Comparison of ENCODE assay signal across 19 cellular contexts in the genomic region with DNA sequence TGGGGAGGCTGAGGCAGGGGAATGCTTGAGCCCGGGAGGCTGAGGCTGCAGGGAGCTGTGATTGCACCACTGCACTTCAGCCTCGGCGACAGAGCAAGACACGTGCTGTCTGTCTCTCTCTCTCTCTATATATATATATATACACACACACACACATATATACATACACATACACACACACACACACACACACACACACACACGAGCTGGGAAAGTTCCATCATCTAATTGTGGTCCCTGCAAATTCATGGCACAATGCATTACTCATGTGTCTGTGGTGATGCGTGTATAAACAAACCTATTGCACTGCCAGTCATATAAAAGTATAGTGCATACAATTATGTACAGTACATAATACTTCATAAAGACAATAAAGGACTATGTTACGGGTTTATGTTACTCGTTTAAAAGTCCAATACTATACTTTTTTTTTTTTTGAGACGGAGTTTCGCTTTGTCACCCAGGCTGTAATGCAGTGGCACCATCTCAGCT. TPM values are rescaled to one million over a fixed set of nuclear protein-coding genes. Genes with fewer than 3 reads are reported as not detected.
DNase-seq lines count a peak whose midpoint lies in the region; ATAC-seq and TF ChIP-seq lines count a peak whose summit lies in the region.
"Had no signal": no experiment of that assay in that cellular context is flagged by ENCODE, and none has a peak within 500 bp of the region (broad histone marks: within the 10 kb centered on the region; RNA-seq: fewer than 3 reads in every experiment).

No MANE protein-coding gene starts in this region.

- H4K8ac ChIP-seq in mesenchymal stem cell (ENCODE audit: low read length), result no peak overlapping the region

- H3K27ac Mint-ChIP-seq in CD8-positive, alpha-beta T cell, result peak overlapping the region; percentile 60

- no peak for TF ChIP-seq CTCF in CD8-positive, alpha-beta T cell (IDR thresholded peaks at IDR 0.05)
- TF ChIP-seq CTCF in HEK293 (tag by site-specific recombination; IDR thresholded peaks at IDR 0.05), result no peak
- TF ChIP-seq CTCF in epithelial cell of esophagus (IDR thresholded peaks at IDR 0.05; ENCODE audit: insufficient read depth, low read depth, low read length, missing control alignments), result no peak

- no peak overlapping the region for H3K14ac ChIP-seq in mesenchymal stem cell (ENCODE audit: low read length in 2 of 2)

- CTCF ChIA-PET in CD8-positive, alpha-beta T cell (lab: Charles Lee), result no interaction called here
- CTCF ChIA-PET in HEK293 (lab: Yijun Ruan, JAX), result no interaction called here

- H3K4me2 ChIP-seq in mesenchymal stem cell (ENCODE audit: low read length, poor library complexity, severe bottlenecking), result no peak overlapping the region
- H3K4me2 ChIP-seq: A549; BLaER1 treated with 17β-estradiol and CSF1 and Interleukin-3, amounts not matched to agents 10 nM and 100 nM had no signal

- H3K36me3 Mint-ChIP-seq in CD8-positive, alpha-beta T cell, result peaks cover 56% of the 10 kb centered on the region

- no peak overlapping the region for H2AK5ac ChIP-seq in mesenchymal stem cell (ENCODE audit: low read length, severe bottlenecking)

- H2BK5ac ChIP-seq in mesenchymal stem cell (ENCODE audit: low read depth, low read length, poor library complexity, severe bottlenecking), result no peak overlapping the region

- no peak for DNase-seq in CD8-positive, alpha-beta T cell
- DNase-seq in epithelial cell of esophagus (ENCODE audit: low read depth) (peak; percentile 40), mesenchymal stem cell (peak; percentile 33), MV-4-11 (lab: John Stamatoyannopoulos, UW) (no peak), T-helper 1 cell (no peak), NOMO-1 treated with DMSO at 0.1 percent for 48 hours (lab: John Stamatoyannopoulos, UW; ENCODE audit: unreplicated experiment) (no peak)
- DNase-seq: COR-L47, EL, GOT3, NCI-H1436, NCI-H2029 treated with DMSO at 0.1 percent for 48 hours, NCI-H2171 treated with DMSO at 0.1 percent for 48 hours, NCI-H446 treated with DMSO at 0.1 percent for 48 hours, NCI-H748 treated with DMSO at 0.1 percent for 48 hours had no signal

- no peak overlapping the region for H3K27ac ChIP-seq in CD8-positive, alpha-beta T cell (ENCODE audit: low read depth, low read length)
- H3K27ac ChIP-seq in HEK293 (ENCODE audit: extremely low read depth, low read depth, low read length) (no peak overlapping the region), mesenchymal stem cell (ENCODE audit: low read length, poor library complexity, severe bottlenecking) (no peak overlapping the region)
- H3K27ac ChIP-seq: A549; BLaER1 treated with 17β-estradiol and CSF1 and Interleukin-3, amounts not matched to agents 10 nM and 100 nM; SJSA1 had no signal

- no peak overlapping the region for H2BK120ac ChIP-seq in mesenchymal stem cell (ENCODE audit: low read depth, low read length)

- no peak overlapping the region for H3K4me3 ChIP-seq in CD8-positive, alpha-beta T cell (ENCODE audit: low read depth, low read length)
- H3K4me3 ChIP-seq in HEK293 (ENCODE audit: low read depth, low read length) (no peak overlapping the region), epithelial cell of esophagus (ENCODE audit: low read length) (no peak overlapping the region), mesenchymal stem cell (ENCODE audit: insufficient read depth in 1 of 2, low read depth in 1 of 2, low read length in 2 of 2) (no peak overlapping the region)
- H3K4me3 ChIP-seq: A549; BLaER1 treated with 17β-estradiol and CSF1 and Interleukin-3, amounts not matched to agents 10 nM and 100 nM; SJSA1 had no signal

- H3K27me3 Mint-ChIP-seq in CD8-positive, alpha-beta T cell (ENCODE audit: low read depth), result no peaks in the 10 kb centered on the region

- no peak overlapping the region for H3K18ac ChIP-seq in mesenchymal stem cell (ENCODE audit: low read depth in 1 of 2, low read length in 2 of 2)

- WGBS in mesenchymal stem cell, result 92% methylated on average over 9 of the region's 10 CpGs

- H3K9me3 ChIP-seq in CD8-positive, alpha-beta T cell (ENCODE audit: low read length), result no peaks in the 10 kb centered on the region
- H3K9me3 ChIP-seq in HEK293 (ENCODE audit: control insufficient read depth, insufficient read depth, low read depth, low read length) (no peaks in the 10 kb centered on the region), mesenchymal stem cell (ENCODE audit: control insufficient read depth, low read length) (no peaks in the 10 kb centered on the region)
- H3K9me3 ChIP-seq: A549, SJSA1 had no signal

- H3K4me1 ChIP-seq in CD8-positive, alpha-beta T cell (ENCODE audit: insufficient read depth, low read length), result peaks cover 4% of the 10 kb centered on the region
- H3K4me1 ChIP-seq in HEK293 (ENCODE audit: control insufficient read depth, insufficient read depth, low read length) (no peaks in the 10 kb centered on the region), mesenchymal stem cell (ENCODE audit: control insufficient read depth, insufficient read depth, low read depth, low read length) (peaks cover 2% of the 10 kb centered on the region)
- H3K4me1 ChIP-seq: A549; BLaER1 treated with 17β-estradiol and CSF1 and Interleukin-3, amounts not matched to agents 10 nM and 100 nM; SJSA1 had no signal

- POLR2A ChIA-PET in CD8-positive, alpha-beta T cell (lab: Charles Lee), result no interaction called here
- POLR2A ChIA-PET in HEK293 (lab: Yijun Ruan, JAX), result no interaction called here

- H4K91ac ChIP-seq in mesenchymal stem cell (ENCODE audit: low read length), result no peak overlapping the region

- no peaks in the 10 kb centered on the region for H3K9me3 Mint-ChIP-seq in CD8-positive, alpha-beta T cell

- intact Hi-C loops in CD8-positive, alpha-beta T cell (cut with DNase I, micrococcal nuclease), result no loop called here

- H3K4me1 Mint-ChIP-seq in CD8-positive, alpha-beta T cell (ENCODE audit: low read depth), result peaks cover 16% of the 10 kb centered on the region

- H3K36me3 ChIP-seq in CD8-positive, alpha-beta T cell (ENCODE audit: insufficient read depth, low read length), result no peaks in the 10 kb centered on the region
- H3K36me3 ChIP-seq in HEK293 (ENCODE audit: control insufficient read depth in 2 of 2, insufficient read depth in 1 of 2, low read length in 2 of 2) (peaks cover 2 to 10% of the 10 kb centered on the region in 2 experiments; a peak in 2 of 3 replicates), mesenchymal stem cell (ENCODE audit: control insufficient read depth in 1 of 2, insufficient read depth in 2 of 2, low read depth in 1 of 2, low read length in 2 of 2) (no peaks in the 10 kb centered on the region)
- H3K36me3 ChIP-seq: SJSA1 had no signal

- H3K9ac ChIP-seq in mesenchymal stem cell (ENCODE audit: low read length), result no peak overlapping the region
- H3K9ac ChIP-seq: BLaER1 treated with 17β-estradiol and CSF1 and Interleukin-3, amounts not matched to agents 10 nM and 100 nM had no signal

- no peak overlapping the region for H2AFZ ChIP-seq in mesenchymal stem cell (ENCODE audit: low read depth, low read length)

- no peak overlapping the region for H2BK15ac ChIP-seq in mesenchymal stem cell (ENCODE audit: low read depth, poor library complexity, severe bottlenecking)

- H3K79me1 ChIP-seq in mesenchymal stem cell (replicated peaks; ENCODE audit: low read length, poor library complexity, severe bottlenecking), result peaks cover 14% of the 10 kb centered on the region

- no peak overlapping the region for H3K23ac ChIP-seq in mesenchymal stem cell (ENCODE audit: low read length in 2 of 2)

- H3K27me3 ChIP-seq in CD8-positive, alpha-beta T cell (ENCODE audit: insufficient read depth, low read length), result no peaks in the 10 kb centered on the region
- no peaks in the 10 kb centered on the region for H3K27me3 ChIP-seq in mesenchymal stem cell (ENCODE audit: control insufficient read depth in 1 of 2, insufficient read depth in 1 of 2, low read length in 2 of 2)
- H3K27me3 ChIP-seq: BLaER1 treated with 17β-estradiol and CSF1 and Interleukin-3, amounts not matched to agents 10 nM and 100 nM; SJSA1 had no signal

- no peak overlapping the region for H3K4me3 Mint-ChIP-seq in CD8-positive, alpha-beta T cell

- no peak for ATAC-seq in CD8-positive, alpha-beta T cell
- no peak for ATAC-seq in HG03432 (IDR thresholded peaks at IDR 0.05; ENCODE audit: unreplicated experiment)
- ATAC-seq: A549 had no signal

- no peak overlapping the region for H2BK12ac ChIP-seq in mesenchymal stem cell (ENCODE audit: low read length in 2 of 2)

- H3K4ac ChIP-seq in mesenchymal stem cell (ENCODE audit: low read depth in 1 of 2, low read length in 2 of 2), result no peak overlapping the region

TF ChIP-seq in HEK293, 187 proteins besides CTCF, POLR2A, EP300 and RAD21:
- no peak for TF ChIP-seq KLF10 (tag by site-specific recombination; IDR thresholded peaks at IDR 0.05)
- TF ChIP-seq ZSCAN4 (tag by site-specific recombination; IDR thresholded peaks at IDR 0.05), result 0 out of 2 replicates have a peak, but pooled peaks have one; percentile 15

RNA-seq across cellular contexts. Expression of gene WDR89, which starts 36.6 kb away (rescaled TPM):
- total RNA-seq in CD8-positive, alpha-beta T cell, result 10 to 100 TPM; 13.6 to 13.7 TPM
- polyA plus RNA-seq in mesenchymal stem cell (2013, experiment 1 of 2), result 5.1 TPM
- 5.3 TPM for polyA plus RNA-seq in mesenchymal stem cell (2013, experiment 2 of 2)

Comparison
In these comparisons a context has a peak if more than half of its experiments do, and no peak if none do; other contexts are left out.
1. DNase-seq: peak in epithelial cell of esophagus (single experiment) and mesenchymal stem cell (single experiment); none in CD8-positive, alpha-beta T cell (0 of 7), MV-4-11 (single experiment), T-helper 1 cell (0 of 5) and NOMO-1 treated with DMSO at 0.1 percent for 48 hours (single experiment).